ENCODE assay signal across 13 cellular contexts in the genomic region with DNA sequence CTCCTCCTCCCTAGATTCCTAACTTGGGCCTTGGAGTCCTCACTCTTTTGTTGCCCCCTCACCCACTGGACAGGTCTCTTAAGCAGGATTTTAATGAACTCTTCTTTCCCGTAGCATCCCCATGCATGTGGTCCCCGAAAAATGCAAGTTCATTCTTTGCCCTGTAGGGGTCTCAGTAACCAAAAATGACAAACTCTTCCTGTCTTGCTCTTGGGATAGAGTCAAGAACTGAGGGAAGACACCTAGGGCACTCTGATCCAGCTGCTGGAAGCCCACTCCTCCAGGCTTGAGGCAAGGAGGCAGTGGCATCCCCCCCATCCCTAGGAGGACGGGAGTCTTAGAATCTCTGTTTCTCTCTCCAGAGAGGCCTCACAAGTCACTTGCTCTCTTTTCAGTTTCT.
DNase-seq lines count a peak whose midpoint lies in the region; ATAC-seq and TF ChIP-seq lines count a peak whose summit lies in the region.
"Had no signal": no experiment of that assay in that cellular context is flagged by ENCODE, and none has a peak within 500 bp of the region (broad histone marks: within the 10 kb centered on the region; RNA-seq: fewer than 3 reads in every experiment).

No MANE protein-coding gene starts in this region.

- POLR2A ChIA-PET in AG04450 (lab: Yijun Ruan, JAX): no interaction called here

- no peak overlapping the region for H3K27ac ChIP-seq in AG04450 (ENCODE audit: low read depth, low read length)
- H3K27ac ChIP-seq in brain microvascular endothelial cell: no peak overlapping the region

- ATAC-seq in HG02970 (IDR thresholded peaks at IDR 0.05; ENCODE audit: low FRiP score, unreplicated experiment) (no peak), left colon (no peak)
- ATAC-seq: natural killer cell treated with Interleukin-12 subunit alpha and Interleukin-12 subunit beta and Interleukin-15 and Interleukin-18, amount 100 ng/mL, for 72 hours had no signal

- H3K9me3 ChIP-seq in AG04450 (ENCODE audit: control insufficient read depth, insufficient read depth, low read length): no peaks in the 10 kb centered on the region
- no peaks in the 10 kb centered on the region for H3K9me3 ChIP-seq in MG63

- TF ChIP-seq CTCF in AG04450 (IDR thresholded peaks at IDR 0.05; ENCODE audit: low read depth, low read length) (peak; percentile 11; the same call in 1 of the 2 replicates), GM12872 (IDR thresholded peaks at IDR 0.05; ENCODE audit: insufficient read depth, low read depth, low read length) (peak; percentile 57; the same call in 2 of the 3 replicates), brain microvascular endothelial cell (IDR thresholded peaks at IDR 0.05; ENCODE audit: low read depth, low read length, missing control alignments) (peak; percentile 35)

- DNase-seq in AG04450 (ENCODE audit: low read depth, low spot score) (no peak), HuH-7 (ENCODE audit: low spot score) (peak; percentile 10), brain microvascular endothelial cell (no peak), NCI-H510A (lab: John Stamatoyannopoulos, UW) (no peak), left colon (no peak), MG63 (no peak)
- DNase-seq: activated B cell treated with CpG ODN at 0.5 μM for 24 hours; activated T-cell treated with anti-CD3 and anti-CD28 coated beads, Interleukin-2, amount 50 U/mL, for 24 hours; CD4-positive, alpha-beta T cell; NCI-H1436 had no signal

- CTCF ChIA-PET in AG04450 (lab: Charles Lee): no interaction called here

- H3K4me3 ChIP-seq in AG04450 (ENCODE audit: low read depth, low read length) (no peak overlapping the region), brain microvascular endothelial cell (ENCODE audit: low read depth, low read length) (no peak overlapping the region), MG63 (no peak overlapping the region)

- in situ Hi-C loops in brain microvascular endothelial cell (cut with HindIII; ENCODE audit: low pct_ligation_motif_present, low sequenced_read_pairs): no loop called here

- H3K36me3 ChIP-seq in brain microvascular endothelial cell (replicated peaks) (no peaks in the 10 kb centered on the region), MG63 (no peaks in the 10 kb centered on the region)

- no peaks in the 10 kb centered on the region for H3K27me3 ChIP-seq in AG04450 (ENCODE audit: control insufficient read depth, insufficient read depth, low read length)
- H3K27me3 ChIP-seq in brain microvascular endothelial cell (replicated peaks): no peaks in the 10 kb centered on the region
- H3K27me3 ChIP-seq in MG63: no peaks in the 10 kb centered on the region

- intact Hi-C loops in left colon (cut with DNase I, micrococcal nuclease): no loop called here
